ENCODE assay signal across 1 cellular context in the genomic region with DNA sequence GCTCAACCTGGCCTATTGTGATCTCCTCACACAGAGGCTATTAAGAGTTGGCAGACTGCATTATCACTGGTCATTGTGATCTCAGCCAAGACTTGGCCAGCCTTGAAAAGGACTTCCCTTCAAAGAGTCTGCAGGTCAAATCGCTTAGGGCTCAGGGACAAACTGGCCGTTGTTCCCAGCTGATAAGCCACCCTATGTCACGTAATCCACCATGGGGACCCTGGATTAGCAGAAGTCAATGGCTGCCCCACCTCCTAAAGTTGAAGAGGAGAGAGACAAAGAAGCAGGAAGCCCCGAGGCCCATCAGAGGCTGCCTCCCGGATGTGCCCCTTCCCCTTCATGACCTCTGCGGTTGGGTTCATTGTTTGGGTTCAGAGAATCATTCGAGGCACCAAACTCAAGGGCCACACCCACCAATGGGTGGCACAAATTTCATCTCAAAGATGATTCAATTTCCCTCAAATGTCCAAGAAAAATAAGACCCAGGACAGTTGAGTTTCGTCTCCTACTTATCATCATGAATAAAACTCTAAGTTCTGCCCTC.
TF ChIP-seq lines count a peak whose summit lies in the region.

No MANE protein-coding gene starts in this region.

TF ChIP-seq in HepG2, 621 proteins besides CTCF, POLR2A, EP300 and RAD21 (continued from another document and continues in another):
- TF ChIP-seq, protein P1, sequence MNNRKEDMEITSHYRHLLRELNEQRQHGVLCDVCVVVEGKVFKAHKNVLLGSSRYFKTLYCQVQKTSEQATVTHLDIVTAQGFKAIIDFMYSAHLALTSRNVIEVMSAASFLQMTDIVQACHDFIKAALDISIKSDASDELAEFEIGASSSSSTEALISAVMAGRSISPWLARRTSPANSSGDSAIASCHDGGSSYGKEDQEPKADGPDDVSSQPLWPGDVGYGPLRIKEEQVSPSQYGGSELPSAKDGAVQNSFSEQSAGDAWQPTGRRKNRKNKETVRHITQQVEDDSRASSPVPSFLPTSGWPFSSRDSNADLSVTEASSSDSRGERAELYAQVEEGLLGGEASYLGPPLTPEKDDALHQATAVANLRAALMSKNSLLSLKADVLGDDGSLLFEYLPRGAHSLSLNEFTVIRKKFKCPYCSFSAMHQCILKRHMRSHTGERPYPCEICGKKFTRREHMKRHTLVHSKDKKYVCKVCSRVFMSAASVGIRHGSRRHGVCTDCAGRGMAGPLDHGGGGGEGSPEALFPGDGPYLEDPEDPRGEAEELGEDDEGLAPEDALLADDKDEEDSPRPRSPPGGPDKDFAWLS (CRISPR knock-in tag; IDR thresholded peaks at IDR 0.05; ENCODE audit: borderline replicate concordance): no peak
- TF ChIP-seq, protein P2, sequence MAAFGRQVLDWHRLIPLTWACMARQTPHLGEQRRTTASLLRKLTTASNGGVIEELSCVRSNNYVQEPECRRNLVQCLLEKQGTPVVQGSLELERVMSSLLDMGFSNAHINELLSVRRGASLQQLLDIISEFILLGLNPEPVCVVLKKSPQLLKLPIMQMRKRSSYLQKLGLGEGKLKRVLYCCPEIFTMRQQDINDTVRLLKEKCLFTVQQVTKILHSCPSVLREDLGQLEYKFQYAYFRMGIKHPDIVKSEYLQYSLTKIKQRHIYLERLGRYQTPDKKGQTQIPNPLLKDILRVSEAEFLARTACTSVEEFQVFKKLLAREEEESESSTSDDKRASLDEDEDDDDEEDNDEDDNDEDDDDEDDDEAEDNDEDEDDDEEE (CRISPR knock-in tag; IDR thresholded peaks at IDR 0.05): 0 out of 2 replicates have a peak, but pooled peaks have one; percentile 32
- TF ChIP-seq, protein P3, sequence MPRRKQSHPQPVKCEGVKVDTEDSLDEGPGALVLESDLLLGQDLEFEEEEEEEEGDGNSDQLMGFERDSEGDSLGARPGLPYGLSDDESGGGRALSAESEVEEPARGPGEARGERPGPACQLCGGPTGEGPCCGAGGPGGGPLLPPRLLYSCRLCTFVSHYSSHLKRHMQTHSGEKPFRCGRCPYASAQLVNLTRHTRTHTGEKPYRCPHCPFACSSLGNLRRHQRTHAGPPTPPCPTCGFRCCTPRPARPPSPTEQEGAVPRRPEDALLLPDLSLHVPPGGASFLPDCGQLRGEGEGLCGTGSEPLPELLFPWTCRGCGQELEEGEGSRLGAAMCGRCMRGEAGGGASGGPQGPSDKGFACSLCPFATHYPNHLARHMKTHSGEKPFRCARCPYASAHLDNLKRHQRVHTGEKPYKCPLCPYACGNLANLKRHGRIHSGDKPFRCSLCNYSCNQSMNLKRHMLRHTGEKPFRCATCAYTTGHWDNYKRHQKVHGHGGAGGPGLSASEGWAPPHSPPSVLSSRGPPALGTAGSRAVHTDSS (CRISPR knock-in tag; conservative IDR thresholded peaks at IDR 0.05): no peak
- TF ChIP-seq KLF15 (CRISPR knock-in tag; IDR thresholded peaks at IDR 0.05; ENCODE audit: borderline replicate concordance) (no peak), ADNP (CRISPR knock-in tag; IDR thresholded peaks at IDR 0.05) (no peak), TEAD3 (CRISPR knock-in tag; optimal IDR thresholded peaks at IDR 0.05; ENCODE audit: borderline replicate concordance) (no peak), ETV6 (CRISPR knock-in tag; conservative IDR thresholded peaks at IDR 0.05) (no peak), ZSCAN9 (CRISPR knock-in tag; IDR thresholded peaks at IDR 0.05; ENCODE audit: borderline replicate concordance) (no peak), ZNF205 (CRISPR knock-in tag; IDR thresholded peaks at IDR 0.05) (no peak), DNMT3B (CRISPR knock-in tag; conservative IDR thresholded peaks at IDR 0.05) (no peak), ZNF761 (CRISPR knock-in tag; conservative IDR thresholded peaks at IDR 0.05) (no peak), ZNF557 (CRISPR knock-in tag; IDR thresholded peaks at IDR 0.05) (0 out of 2 replicates have a peak, but pooled peaks have one; percentile 60), STAT5B (CRISPR knock-in tag; IDR thresholded peaks at IDR 0.05) (no peak), HMG20B (CRISPR knock-in tag; conservative IDR thresholded peaks at IDR 0.05) (0 out of 2 replicates have a peak, but pooled peaks have one; percentile 36), ZFX (CRISPR knock-in tag; IDR thresholded peaks at IDR 0.05; ENCODE audit: low read depth) (peak; percentile 59), TP53 (CRISPR knock-in tag; conservative IDR thresholded peaks at IDR 0.05) (no peak)
- TF ChIP-seq, protein P4, sequence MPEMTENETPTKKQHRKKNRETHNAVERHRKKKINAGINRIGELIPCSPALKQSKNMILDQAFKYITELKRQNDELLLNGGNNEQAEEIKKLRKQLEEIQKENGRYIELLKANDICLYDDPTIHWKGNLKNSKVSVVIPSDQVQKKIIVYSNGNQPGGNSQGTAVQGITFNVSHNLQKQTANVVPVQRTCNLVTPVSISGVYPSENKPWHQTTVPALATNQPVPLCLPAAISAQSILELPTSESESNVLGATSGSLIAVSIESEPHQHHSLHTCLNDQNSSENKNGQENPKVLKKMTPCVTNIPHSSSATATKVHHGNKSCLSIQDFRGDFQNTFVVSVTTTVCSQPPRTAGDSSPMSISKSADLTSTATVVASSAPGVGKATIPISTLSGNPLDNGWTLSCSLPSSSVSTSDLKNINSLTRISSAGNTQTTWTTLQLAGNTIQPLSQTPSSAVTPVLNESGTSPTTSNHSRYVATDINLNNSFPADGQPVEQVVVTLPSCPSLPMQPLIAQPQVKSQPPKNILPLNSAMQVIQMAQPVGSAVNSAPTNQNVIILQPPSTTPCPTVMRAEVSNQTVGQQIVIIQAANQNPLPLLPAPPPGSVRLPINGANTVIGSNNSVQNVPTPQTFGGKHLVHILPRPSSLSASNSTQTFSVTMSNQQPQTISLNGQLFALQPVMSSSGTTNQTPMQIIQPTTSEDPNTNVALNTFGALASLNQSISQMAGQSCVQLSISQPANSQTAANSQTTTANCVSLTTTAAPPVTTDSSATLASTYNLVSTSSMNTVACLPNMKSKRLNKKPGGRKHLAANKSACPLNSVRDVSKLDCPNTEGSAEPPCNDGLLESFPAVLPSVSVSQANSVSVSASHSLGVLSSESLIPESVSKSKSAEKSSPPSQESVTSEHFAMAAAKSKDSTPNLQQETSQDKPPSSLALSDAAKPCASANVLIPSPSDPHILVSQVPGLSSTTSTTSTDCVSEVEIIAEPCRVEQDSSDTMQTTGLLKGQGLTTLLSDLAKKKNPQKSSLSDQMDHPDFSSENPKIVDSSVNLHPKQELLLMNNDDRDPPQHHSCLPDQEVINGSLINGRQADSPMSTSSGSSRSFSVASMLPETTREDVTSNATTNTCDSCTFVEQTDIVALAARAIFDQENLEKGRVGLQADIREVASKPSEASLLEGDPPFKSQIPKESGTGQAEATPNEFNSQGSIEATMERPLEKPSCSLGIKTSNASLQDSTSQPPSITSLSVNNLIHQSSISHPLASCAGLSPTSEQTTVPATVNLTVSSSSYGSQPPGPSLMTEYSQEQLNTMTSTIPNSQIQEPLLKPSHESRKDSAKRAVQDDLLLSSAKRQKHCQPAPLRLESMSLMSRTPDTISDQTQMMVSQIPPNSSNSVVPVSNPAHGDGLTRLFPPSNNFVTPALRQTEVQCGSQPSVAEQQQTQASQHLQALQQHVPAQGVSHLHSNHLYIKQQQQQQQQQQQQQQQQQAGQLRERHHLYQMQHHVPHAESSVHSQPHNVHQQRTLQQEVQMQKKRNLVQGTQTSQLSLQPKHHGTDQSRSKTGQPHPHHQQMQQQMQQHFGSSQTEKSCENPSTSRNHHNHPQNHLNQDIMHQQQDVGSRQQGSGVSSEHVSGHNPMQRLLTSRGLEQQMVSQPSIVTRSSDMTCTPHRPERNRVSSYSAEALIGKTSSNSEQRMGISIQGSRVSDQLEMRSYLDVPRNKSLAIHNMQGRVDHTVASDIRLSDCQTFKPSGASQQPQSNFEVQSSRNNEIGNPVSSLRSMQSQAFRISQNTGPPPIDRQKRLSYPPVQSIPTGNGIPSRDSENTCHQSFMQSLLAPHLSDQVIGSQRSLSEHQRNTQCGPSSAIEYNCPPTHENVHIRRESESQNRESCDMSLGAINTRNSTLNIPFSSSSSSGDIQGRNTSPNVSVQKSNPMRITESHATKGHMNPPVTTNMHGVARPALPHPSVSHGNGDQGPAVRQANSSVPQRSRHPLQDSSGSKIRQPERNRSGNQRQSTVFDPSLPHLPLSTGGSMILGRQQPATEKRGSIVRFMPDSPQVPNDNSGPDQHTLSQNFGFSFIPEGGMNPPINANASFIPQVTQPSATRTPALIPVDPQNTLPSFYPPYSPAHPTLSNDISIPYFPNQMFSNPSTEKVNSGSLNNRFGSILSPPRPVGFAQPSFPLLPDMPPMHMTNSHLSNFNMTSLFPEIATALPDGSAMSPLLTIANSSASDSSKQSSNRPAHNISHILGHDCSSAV (CRISPR knock-in tag; IDR thresholded peaks at IDR 0.05; ENCODE audit: borderline replicate concordance): no peak
- TF ChIP-seq, protein P5, sequence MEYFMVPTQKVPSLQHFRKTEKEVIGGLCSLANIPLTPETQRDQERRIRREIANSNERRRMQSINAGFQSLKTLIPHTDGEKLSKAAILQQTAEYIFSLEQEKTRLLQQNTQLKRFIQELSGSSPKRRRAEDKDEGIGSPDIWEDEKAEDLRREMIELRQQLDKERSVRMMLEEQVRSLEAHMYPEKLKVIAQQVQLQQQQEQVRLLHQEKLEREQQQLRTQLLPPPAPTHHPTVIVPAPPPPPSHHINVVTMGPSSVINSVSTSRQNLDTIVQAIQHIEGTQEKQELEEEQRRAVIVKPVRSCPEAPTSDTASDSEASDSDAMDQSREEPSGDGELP (IDR thresholded peaks at IDR 0.05; ENCODE audit: borderline replicate concordance, low read depth): peak; percentile 89
- TF ChIP-seq, protein P6, sequence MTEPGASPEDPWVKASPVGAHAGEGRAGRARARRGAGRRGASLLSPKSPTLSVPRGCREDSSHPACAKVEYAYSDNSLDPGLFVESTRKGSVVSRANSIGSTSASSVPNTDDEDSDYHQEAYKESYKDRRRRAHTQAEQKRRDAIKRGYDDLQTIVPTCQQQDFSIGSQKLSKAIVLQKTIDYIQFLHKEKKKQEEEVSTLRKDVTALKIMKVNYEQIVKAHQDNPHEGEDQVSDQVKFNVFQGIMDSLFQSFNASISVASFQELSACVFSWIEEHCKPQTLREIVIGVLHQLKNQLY (CRISPR knock-in tag; IDR thresholded peaks at IDR 0.05): 0 out of 2 replicates have a peak, but pooled peaks have one; percentile 24
- TF ChIP-seq, protein P7, sequence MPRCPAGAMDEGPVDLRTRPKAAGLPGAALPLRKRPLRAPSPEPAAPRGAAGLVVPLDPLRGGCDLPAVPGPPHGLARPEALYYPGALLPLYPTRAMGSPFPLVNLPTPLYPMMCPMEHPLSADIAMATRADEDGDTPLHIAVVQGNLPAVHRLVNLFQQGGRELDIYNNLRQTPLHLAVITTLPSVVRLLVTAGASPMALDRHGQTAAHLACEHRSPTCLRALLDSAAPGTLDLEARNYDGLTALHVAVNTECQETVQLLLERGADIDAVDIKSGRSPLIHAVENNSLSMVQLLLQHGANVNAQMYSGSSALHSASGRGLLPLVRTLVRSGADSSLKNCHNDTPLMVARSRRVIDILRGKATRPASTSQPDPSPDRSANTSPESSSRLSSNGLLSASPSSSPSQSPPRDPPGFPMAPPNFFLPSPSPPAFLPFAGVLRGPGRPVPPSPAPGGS (CRISPR knock-in tag; IDR thresholded peaks at IDR 0.05): 0 out of 2 replicates have a peak, but pooled peaks have one; percentile 63
- TF ChIP-seq, protein P8, sequence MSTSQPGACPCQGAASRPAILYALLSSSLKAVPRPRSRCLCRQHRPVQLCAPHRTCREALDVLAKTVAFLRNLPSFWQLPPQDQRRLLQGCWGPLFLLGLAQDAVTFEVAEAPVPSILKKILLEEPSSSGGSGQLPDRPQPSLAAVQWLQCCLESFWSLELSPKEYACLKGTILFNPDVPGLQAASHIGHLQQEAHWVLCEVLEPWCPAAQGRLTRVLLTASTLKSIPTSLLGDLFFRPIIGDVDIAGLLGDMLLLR (CRISPR knock-in tag; IDR thresholded peaks at IDR 0.05): no peak
- TF ChIP-seq, protein P9, sequence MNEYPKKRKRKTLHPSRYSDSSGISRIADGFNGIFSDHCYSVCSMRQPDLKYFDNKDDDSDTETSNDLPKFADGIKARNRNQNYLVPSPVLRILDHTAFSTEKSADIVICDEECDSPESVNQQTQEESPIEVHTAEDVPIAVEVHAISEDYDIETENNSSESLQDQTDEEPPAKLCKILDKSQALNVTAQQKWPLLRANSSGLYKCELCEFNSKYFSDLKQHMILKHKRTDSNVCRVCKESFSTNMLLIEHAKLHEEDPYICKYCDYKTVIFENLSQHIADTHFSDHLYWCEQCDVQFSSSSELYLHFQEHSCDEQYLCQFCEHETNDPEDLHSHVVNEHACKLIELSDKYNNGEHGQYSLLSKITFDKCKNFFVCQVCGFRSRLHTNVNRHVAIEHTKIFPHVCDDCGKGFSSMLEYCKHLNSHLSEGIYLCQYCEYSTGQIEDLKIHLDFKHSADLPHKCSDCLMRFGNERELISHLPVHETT (CRISPR knock-in tag; conservative IDR thresholded peaks at IDR 0.05): no peak
